In the genomic region with DNA sequence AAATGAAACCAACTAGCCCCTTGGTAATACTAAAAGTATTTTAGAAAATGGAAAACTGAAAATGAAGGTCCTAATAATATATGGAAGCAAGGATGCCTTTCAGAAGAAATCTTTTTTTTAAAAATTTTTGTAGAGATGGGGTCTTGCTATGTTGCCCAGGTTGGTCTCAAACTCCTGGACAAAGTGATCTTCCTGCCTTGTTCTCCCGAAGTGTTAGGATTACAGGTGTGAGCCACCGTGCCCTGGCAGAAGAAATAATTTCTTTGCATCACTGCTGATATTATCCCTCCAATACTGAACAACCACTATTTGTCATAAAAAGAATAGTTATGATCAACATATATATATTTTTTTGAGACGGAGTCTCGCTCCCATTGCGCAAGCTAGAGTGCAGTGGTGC, we compare ENCODE assay signal across 32 cellular contexts. TPM values are rescaled to one million over a fixed set of nuclear protein-coding genes. Genes with fewer than 3 reads are reported as not detected.
DNase-seq lines count a peak whose midpoint lies in the region; ATAC-seq, FAIRE-seq and TF ChIP-seq lines count a peak whose summit lies in the region.
"Had no signal": no experiment of that assay in that cellular context is flagged by ENCODE, and none has a peak within 500 bp of the region (broad histone marks: within the 10 kb centered on the region; RNA-seq: fewer than 3 reads in every experiment).

No MANE protein-coding gene starts in this region.

- no peaks in the 10 kb centered on the region for H3K4me1 ChIP-seq in HepG2 (ENCODE audit: insufficient read depth, low read length)
- H3K4me1 ChIP-seq in right lobe of liver: no peaks in the 10 kb centered on the region
- no peaks in the 10 kb centered on the region for H3K4me1 ChIP-seq in HEK293 (ENCODE audit: control insufficient read depth, insufficient read depth, low read length)
- H3K4me1 ChIP-seq in K562 (replicated peaks in 1 of 2; ENCODE audit: control insufficient read depth in 2 of 2, insufficient read depth in 2 of 2, low read length in 2 of 2): no peaks in the 10 kb centered on the region
- H3K4me1 ChIP-seq: A549, BE2C, BLaER1, Caco-2 had no signal

- BruUV-seq in HepG2 (replicated peaks; lab: Mats Ljungman, UMichigan) (no TSS peak), K562 (replicated peaks; lab: Mats Ljungman, UMichigan) (no TSS peak)

- CTCF ChIA-PET in HepG2 (lab: Yijun Ruan, JAX; ENCODE audit: low intra/inter-chr PET ratio, low total read pairs): no interaction called here
- CTCF ChIA-PET in HEK293 (lab: Yijun Ruan, JAX): no interaction called here
- CTCF ChIA-PET in K562 (lab: Yijun Ruan, JAX; ENCODE audit: low intra/inter-chr PET ratio): no interaction called here

- in situ Hi-C loops in HepG2 (cut with HindIII; ENCODE audit: extremely low pct_ligation_motif_present, low pct_unique_long_range_greater_than_20kb) (no loop called here), K562 (cut with MboI) (no loop called here)

- TF ChIP-seq CTCF in HepG2 (CRISPR knock-in tag; IDR thresholded peaks at IDR 0.05) (no peak), right lobe of liver (IDR thresholded peaks at IDR 0.05) (no peak), HEK293 (tag by site-specific recombination; IDR thresholded peaks at IDR 0.05) (no peak), K562 (IDR thresholded peaks at IDR 0.05 in 2 of 3, conservative IDR thresholded peaks at IDR 0.05 in 1 of 3; ENCODE audit: insufficient read depth in 2 of 3, low read depth in 1 of 3, low read length in 3 of 3) (no peak)

- H4K20me1 ChIP-seq in HepG2 (ENCODE audit: insufficient read depth, low read length): no peaks in the 10 kb centered on the region
- H4K20me1 ChIP-seq in K562 (replicated peaks; ENCODE audit: control insufficient read depth, insufficient read depth, low read length): no peaks in the 10 kb centered on the region

- no peak for TF ChIP-seq RAD21 in HepG2 (CRISPR knock-in tag; IDR thresholded peaks at IDR 0.05)
- TF ChIP-seq RAD21 in K562 (CRISPR knock-in tag; conservative IDR thresholded peaks at IDR 0.05 in 1 of 2, IDR thresholded peaks at IDR 0.05 in 1 of 2): no peak

- FAIRE-seq in HepG2 (lab: Jason Lieb, UNC): no peak
- FAIRE-seq in K562 (lab: Jason Lieb, UNC): no peak
- FAIRE-seq: A549, D721Med had no signal

- H3K4me3 ChIP-seq in HepG2 (replicated peaks in 1 of 3; ENCODE audit: insufficient read depth in 1 of 3, low read depth in 2 of 3, low read length in 3 of 3) (no peak overlapping the region), right lobe of liver (no peak overlapping the region), HEK293 (ENCODE audit: low read depth, low read length) (no peak overlapping the region), K562 (no peak overlapping the region)
- H3K4me3 ChIP-seq: A549; BLaER1; BLaER1 treated with 17β-estradiol and CSF1 and Interleukin-3, amounts not matched to agents 10 nM and 100 nM had no signal

- H3K4me2 ChIP-seq in HepG2 (ENCODE audit: low read depth, low read length) (no peak overlapping the region), K562 (ENCODE audit: insufficient read depth, low read length) (no peak overlapping the region)
- H3K4me2 ChIP-seq: A549, BLaER1 had no signal

- H3K36me3 ChIP-seq in HepG2 (replicated peaks in 1 of 2; ENCODE audit: control insufficient read depth in 1 of 2, insufficient read depth in 2 of 2, low read length in 2 of 2) (peaks cover 2 to 16% of the 10 kb centered on the region in 2 experiments; a peak in 4 of 5 replicates), right lobe of liver (no peaks in the 10 kb centered on the region), HEK293 (ENCODE audit: control insufficient read depth in 2 of 2, insufficient read depth in 1 of 2, low read length in 2 of 2) (peaks cover 3 to 13% of the 10 kb centered on the region in 2 experiments), K562 (ENCODE audit: control insufficient read depth, insufficient read depth, low read length) (peaks cover 30% of the 10 kb centered on the region; the same call in 1 of the 3 replicates)
- H3K36me3 ChIP-seq: BE2C had no signal

- H3K27me3 ChIP-seq in HepG2 (ENCODE audit: control insufficient read depth in 1 of 2, insufficient read depth in 2 of 2, low read length in 2 of 2) (no peaks in the 10 kb centered on the region), right lobe of liver (no peaks in the 10 kb centered on the region), K562 (ENCODE audit: control insufficient read depth in 2 of 2, insufficient read depth in 2 of 2, low read length in 2 of 2) (no peaks in the 10 kb centered on the region)
- H3K27me3 ChIP-seq: BE2C; BLaER1; BLaER1 treated with 17β-estradiol and CSF1 and Interleukin-3, amounts not matched to agents 10 nM and 100 nM had no signal

- H3K79me2 ChIP-seq in HepG2 (ENCODE audit: insufficient read depth, low read length) (no peaks in the 10 kb centered on the region), K562 (ENCODE audit: control insufficient read depth, insufficient read depth, low read length) (peaks cover 65% of the 10 kb centered on the region)

- intact Hi-C loops in HepG2 (cut with micrococcal nuclease; ENCODE audit: unreplicated experiment): no loop called here
- intact Hi-C loops in right lobe of liver (cut with DNase I): no loop called here
- intact Hi-C loops in K562 (cut with micrococcal nuclease): no loop called here

- H2AFZ ChIP-seq in HepG2 (ENCODE audit: low read length) (no peak overlapping the region), K562 (ENCODE audit: low read depth, low read length) (no peak overlapping the region)

- no peak overlapping the region for H3K9ac ChIP-seq in HepG2 (ENCODE audit: insufficient read depth, low read depth, low read length)
- no peak overlapping the region for H3K9ac ChIP-seq in K562 (ENCODE audit: insufficient read depth in 1 of 2, low read depth in 2 of 2, low read length in 2 of 2)
- H3K9ac ChIP-seq: BLaER1; BLaER1 treated with 17β-estradiol and CSF1 and Interleukin-3, amounts not matched to agents 10 nM and 100 nM had no signal

- WGBS in HepG2 (ENCODE audit: low lambda C conversion rate): 98% methylated on average over 5 of the region's 5 CpGs
- 100% methylated on average over 4 of the region's 5 CpGs for WGBS in right lobe of liver (ENCODE audit: insufficient coverage, low coverage, low lambda C conversion rate, missing lambda C conversion rate)
- 95% methylated on average over 5 of the region's 5 CpGs for WGBS in K562 (ENCODE audit: insufficient coverage, low coverage, missing lambda C conversion rate)

- TF ChIP-seq EP300 in HepG2 (IDR thresholded peaks at IDR 0.05; ENCODE audit: low read depth in 2 of 2, low read length in 2 of 2) (no peak), HepG2 (CRISPR knock-in tag; IDR thresholded peaks at IDR 0.05; ENCODE audit: borderline replicate concordance) (no peak), K562 (IDR thresholded peaks at IDR 0.05; ENCODE audit: low read length) (no peak)

- H3K9me1 ChIP-seq in K562 (ENCODE audit: control insufficient read depth, insufficient read depth, low read length): no peaks in the 10 kb centered on the region

- TF ChIP-seq POLR2A in HepG2 (IDR thresholded peaks at IDR 0.05; ENCODE audit: insufficient read depth in 1 of 2, low read depth in 2 of 2, low read length in 2 of 2) (no peak), right lobe of liver (IDR thresholded peaks at IDR 0.05) (no peak), K562 (conservative IDR thresholded peaks at IDR 0.05) (no peak)

- no peak overlapping the region for H3K27ac ChIP-seq in HepG2 (ENCODE audit: extremely low read length, insufficient read depth, low read length)
- H3K27ac ChIP-seq in right lobe of liver: no peak overlapping the region
- no peak overlapping the region for H3K27ac ChIP-seq in HEK293 (ENCODE audit: extremely low read depth, low read depth, low read length)
- H3K27ac ChIP-seq in K562 (ENCODE audit: extremely low read depth, low read depth, low read length): no peak overlapping the region
- H3K27ac ChIP-seq: 22Rv1, A549, BLaER1, C4-2B had no signal

- POLR2A ChIA-PET in HepG2 (lab: Yijun Ruan, JAX) (no interaction called here), HEK293 (lab: Yijun Ruan, JAX) (interaction anchor here (1.0 kb wide), 1 partner anchor 27 kb away, joined by 3 read pairs; no protein-coding TSS in a partner anchor), K562 (lab: Yijun Ruan, JAX) (interaction anchor here (0.7 kb wide), 1 partner anchor 557 kb away, joined by 3 read pairs; no protein-coding TSS in a partner anchor)

- no peaks in the 10 kb centered on the region for H3K9me3 ChIP-seq in HepG2 (ENCODE audit: low read length)
- H3K9me3 ChIP-seq in right lobe of liver: no peaks in the 10 kb centered on the region
- H3K9me3 ChIP-seq in HEK293 (ENCODE audit: control insufficient read depth, insufficient read depth, low read depth, low read length): no peaks in the 10 kb centered on the region
- H3K9me3 ChIP-seq in K562 (replicated peaks; ENCODE audit: control insufficient read depth, insufficient read depth, low read depth, low read length): no peaks in the 10 kb centered on the region
- H3K9me3 ChIP-seq: A549, BE2C, Caco-2 had no signal

- no peak for DNase-seq in HepG2 (ENCODE audit: low spot score)
- no peak for DNase-seq in right lobe of liver
- DNase-seq in K562 (ENCODE audit: extremely low read depth in 1 of 4, low spot score in 3 of 4): no peak
- DNase-seq in hippocampal formation (lab: John Stamatoyannopoulos, UW): no peak
- no peak for DNase-seq in NCI-H345 treated with DMSO at 0.1 percent for 48 hours (lab: John Stamatoyannopoulos, UW; ENCODE audit: unreplicated experiment)
- DNase-seq: 8988T; ACHN; AML-193; BE2C; C1 segment of cervical spinal cord; Caco-2; Calu3; CD4-positive, alpha-beta memory T cell; CD4-positive, alpha-beta T cell; CD4-positive, CD25-positive, alpha-beta regulatory T cell; CD8-positive, alpha-beta memory T cell; CD8-positive, alpha-beta T cell; COR-L47; DMS 273 treated with DMSO at 0.1 percent for 48 hours; DMS153; DMS53; DMS79; DMS79 treated with DMSO at 0.1 percent for 48 hours; DND-41; EL had no signal

- ATAC-seq in HepG2 (no peak), right lobe of liver (no peak), K562 (no peak)
- ATAC-seq: A549; CD8-positive, alpha-beta T cell had no signal

RNA-seq across cellular contexts. Expression of a gene that starts 25.6 kb away (rescaled TPM):
- 124 and 163 TPM in 2 replicates for total RNA-seq in HepG2 (2016; rRNA removed; fragmentation: Illumina TruSeq; extraction: Trizol)
- total RNA-seq in HepG2 (2016; cell fraction: cytosol; rRNA removed; fragmentation: Illumina TruSeq; extraction: Trizol; ENCODE audit: low read depth): 25.2 and 35.4 TPM in 2 replicates
- total RNA-seq in HepG2 (2016; cell fraction: insoluble cytoplasmic fraction; rRNA removed; fragmentation: Illumina TruSeq; extraction: Trizol): 130 and 171 TPM in 2 replicates
- 69.8 and 78.9 TPM in 2 replicates for total RNA-seq in HepG2 (2016; cell fraction: membrane; rRNA removed; fragmentation: Illumina TruSeq; extraction: Trizol)
- total RNA-seq in HepG2 (2016; cell fraction: nucleus; rRNA removed; fragmentation: Illumina TruSeq; extraction: Trizol): 143 and 153 TPM in 2 replicates
- polyA plus RNA-seq in HepG2 (2011; rRNA removed): 88.2 and 133 TPM in 2 replicates
- 54.9 and 90.7 TPM in 2 replicates for polyA plus RNA-seq in HepG2 (2011; cell fraction: cytosol; rRNA removed)
- 15.6 and 23.8 TPM in 2 replicates for polyA plus RNA-seq in HepG2 (2011; cell fraction: nucleus; rRNA removed)
- polyA plus RNA-seq in HepG2 (2012): 109 and 157 TPM in 2 replicates
- polyA plus RNA-seq in HepG2 (2016; cell fraction: cytosol; fragmentation: Illumina TruSeq; extraction: Trizol; ENCODE audit: low read depth): 26.8 and 27.6 TPM in 2 replicates
- 145 and 147 TPM in 2 replicates for polyA plus RNA-seq in HepG2 (2016; cell fraction: insoluble cytoplasmic fraction; fragmentation: Illumina TruSeq; extraction: Trizol; ENCODE audit: low read depth)
- polyA plus RNA-seq in HepG2 (2016; cell fraction: membrane; fragmentation: Illumina TruSeq; extraction: Trizol; ENCODE audit: low read depth): 57.9 and 59.8 TPM in 2 replicates
- 249 and 252 TPM in 2 replicates for polyA plus RNA-seq in HepG2 (2016; cell fraction: nucleus; fragmentation: Illumina TruSeq; extraction: Trizol; ENCODE audit: insufficient read depth, low read depth)
- 41.6 and 58.4 TPM in 2 replicates for polyA minus RNA-seq in HepG2 (2011; rRNA and poly(A)+ RNA removed; ENCODE audit: low replicate concordance)
- polyA minus RNA-seq in HepG2 (2011; cell fraction: cytosol; rRNA and poly(A)+ RNA removed): 50.9 and 59.9 TPM in 2 replicates
- polyA minus RNA-seq in HepG2 (2011; cell fraction: nucleus; rRNA and poly(A)+ RNA removed): 38.8 and 44.2 TPM in 2 replicates
- 100 to 1,000 TPM in 4 of 6 experiments, 10 to 100 TPM in 2; 95.5 to 130 (median 107) TPM for total RNA-seq in right lobe of liver
- total RNA-seq in K562 (2011; cell fraction: chromatin; rRNA removed; ENCODE audit: low replicate concordance): 56.0 and 122 TPM in 2 replicates
- total RNA-seq in K562 (2011; cell fraction: nucleolus; rRNA removed): 99.4 and 103 TPM in 2 replicates
- total RNA-seq in K562 (2011; cell fraction: nucleoplasm; rRNA removed): 149 and 217 TPM in 2 replicates
- total RNA-seq in K562 (2014; rRNA removed): 108 and 115 TPM in 2 replicates
- 194 and 221 TPM in 2 replicates for total RNA-seq in K562 (2014; rRNA removed; fragmentation: Illumina TruSeq; extraction: Trizol)
- 155 and 176 TPM in 2 replicates for total RNA-seq in K562 (2015; rRNA removed; fragmentation: Illumina TruSeq; extraction: Trizol)
- total RNA-seq in K562 (2021): 197 and 201 TPM in 2 replicates
- 225 and 296 TPM in 2 replicates for polyA plus RNA-seq in K562 (2011; rRNA removed)
- 52.1 and 125 TPM in 2 replicates for polyA plus RNA-seq in K562 (2011; cell fraction: cytosol; rRNA removed)
- polyA plus RNA-seq in K562 (2011; cell fraction: nucleus; rRNA removed): 24.6 and 56.3 TPM in 2 replicates
- 206 and 229 TPM in 2 replicates for polyA plus RNA-seq in K562 (2012)
- 256 and 320 TPM in 2 replicates for polyA plus RNA-seq in K562 (2014; fragmentation: Illumina TruSeq; extraction: Trizol)
- polyA plus RNA-seq in K562 (2014; fragmentation: Nextera tagmentation; extraction: Ambion mirVana): 100 to 1,000 TPM; 371 to 394 TPM
- polyA plus RNA-seq in K562 (2014; rRNA removed): 215 and 237 TPM in 2 replicates
- polyA minus RNA-seq in K562 (2011; rRNA and poly(A)+ RNA removed): 132 and 153 TPM in 2 replicates
- polyA minus RNA-seq in K562 (2011; cell fraction: cytosol; rRNA and poly(A)+ RNA removed): 40.4 and 53.3 TPM in 2 replicates
- 29.2 and 41.3 TPM in 2 replicates for polyA minus RNA-seq in K562 (2011; cell fraction: nucleus; rRNA and poly(A)+ RNA removed)

RNA-seq across cellular contexts. Expression of a gene that starts 26.1 kb away (rescaled TPM):
- total RNA-seq in HepG2 (2016; rRNA removed; fragmentation: Illumina TruSeq; extraction: Trizol) (51.2 and 58.7 TPM in 2 replicates), right lobe of liver (10 to 100 TPM in 5 of 6 experiments, 1 to 10 TPM in 1; 9.9 to 17.2 (median 13.7) TPM), K562 (2014; rRNA removed) (18.3 and 21.1 TPM in 2 replicates), K562 (2014; rRNA removed; fragmentation: Illumina TruSeq; extraction: Trizol) (33.8 and 38.5 TPM in 2 replicates), K562 (2015; rRNA removed; fragmentation: Illumina TruSeq; extraction: Trizol) (24.8 and 27.1 TPM in 2 replicates), K562 (2021) (37.7 and 43.3 TPM in 2 replicates)
- total RNA-seq in HepG2 (2016; cell fraction: cytosol; rRNA removed; fragmentation: Illumina TruSeq; extraction: Trizol; ENCODE audit: low read depth): 9.1 and 9.3 TPM in 2 replicates
- 47.0 and 61.5 TPM in 2 replicates for total RNA-seq in HepG2 (2016; cell fraction: insoluble cytoplasmic fraction; rRNA removed; fragmentation: Illumina TruSeq; extraction: Trizol)
- total RNA-seq in HepG2 (2016; cell fraction: membrane; rRNA removed; fragmentation: Illumina TruSeq; extraction: Trizol): 17.7 and 21.3 TPM in 2 replicates
- 55.0 and 59.2 TPM in 2 replicates for total RNA-seq in HepG2 (2016; cell fraction: nucleus; rRNA removed; fragmentation: Illumina TruSeq; extraction: Trizol)
- polyA plus RNA-seq in HepG2 (2011; rRNA removed) (19.6 and 22.1 TPM in 2 replicates), K562 (2011; rRNA removed) (25.6 and 41.1 TPM in 2 replicates), K562 (2014; fragmentation: Illumina TruSeq; extraction: Trizol) (21.7 and 25.8 TPM in 2 replicates), K562 (2014; fragmentation: Nextera tagmentation; extraction: Ambion mirVana) (1 to 10 TPM; 7.7 to 8.9 TPM), K562 (2014; rRNA removed) (19.9 and 20.8 TPM in 2 replicates)
- polyA plus RNA-seq in HepG2 (2011; cell fraction: cytosol; rRNA removed): 9.0 and 13.8 TPM in 2 replicates
- 3.7 and 5.2 TPM in 2 replicates for polyA plus RNA-seq in HepG2 (2011; cell fraction: nucleus; rRNA removed)
- polyA plus RNA-seq in HepG2 (2012): 27.9 and 38.2 TPM in 2 replicates
- 3.6 TPM in 2 replicates for polyA plus RNA-seq in HepG2 (2016; cell fraction: cytosol; fragmentation: Illumina TruSeq; extraction: Trizol; ENCODE audit: low read depth)
- polyA plus RNA-seq in HepG2 (2016; cell fraction: insoluble cytoplasmic fraction; fragmentation: Illumina TruSeq; extraction: Trizol; ENCODE audit: low read depth): 41.4 and 41.7 TPM in 2 replicates
- polyA plus RNA-seq in HepG2 (2016; cell fraction: membrane; fragmentation: Illumina TruSeq; extraction: Trizol; ENCODE audit: low read depth): 11.4 and 11.7 TPM in 2 replicates
- 49.1 and 51.8 TPM in 2 replicates for polyA plus RNA-seq in HepG2 (2016; cell fraction: nucleus; fragmentation: Illumina TruSeq; extraction: Trizol; ENCODE audit: insufficient read depth, low read depth)
- 8.4 and 14.9 TPM in 2 replicates for polyA minus RNA-seq in HepG2 (2011; rRNA and poly(A)+ RNA removed; ENCODE audit: low replicate concordance)
- polyA minus RNA-seq in HepG2 (2011; cell fraction: cytosol; rRNA and poly(A)+ RNA removed): 28.0 and 34.0 TPM in 2 replicates
- 38.8 and 42.7 TPM in 2 replicates for polyA minus RNA-seq in HepG2 (2011; cell fraction: nucleus; rRNA and poly(A)+ RNA removed)
- 23.6 and 39.9 TPM in 2 replicates for total RNA-seq in K562 (2011; cell fraction: chromatin; rRNA removed; ENCODE audit: low replicate concordance)
- total RNA-seq in K562 (2011; cell fraction: nucleolus; rRNA removed): 13.0 and 15.7 TPM in 2 replicates
- 36.1 and 67.0 TPM in 2 replicates for total RNA-seq in K562 (2011; cell fraction: nucleoplasm; rRNA removed)
- 5.2 and 9.2 TPM in 2 replicates for polyA plus RNA-seq in K562 (2011; cell fraction: cytosol; rRNA removed)
- 5.3 and 6.6 TPM in 2 replicates for polyA plus RNA-seq in K562 (2011; cell fraction: nucleus; rRNA removed)
- 23.9 TPM in 2 replicates for polyA plus RNA-seq in K562 (2012)
- polyA minus RNA-seq in K562 (2011; rRNA and poly(A)+ RNA removed): 47.6 and 48.9 TPM in 2 replicates
- polyA minus RNA-seq in K562 (2011; cell fraction: cytosol; rRNA and poly(A)+ RNA removed): 16.1 and 34.0 TPM in 2 replicates
- 10.9 and 15.9 TPM in 2 replicates for polyA minus RNA-seq in K562 (2011; cell fraction: nucleus; rRNA and poly(A)+ RNA removed)
